In the genomic region with DNA sequence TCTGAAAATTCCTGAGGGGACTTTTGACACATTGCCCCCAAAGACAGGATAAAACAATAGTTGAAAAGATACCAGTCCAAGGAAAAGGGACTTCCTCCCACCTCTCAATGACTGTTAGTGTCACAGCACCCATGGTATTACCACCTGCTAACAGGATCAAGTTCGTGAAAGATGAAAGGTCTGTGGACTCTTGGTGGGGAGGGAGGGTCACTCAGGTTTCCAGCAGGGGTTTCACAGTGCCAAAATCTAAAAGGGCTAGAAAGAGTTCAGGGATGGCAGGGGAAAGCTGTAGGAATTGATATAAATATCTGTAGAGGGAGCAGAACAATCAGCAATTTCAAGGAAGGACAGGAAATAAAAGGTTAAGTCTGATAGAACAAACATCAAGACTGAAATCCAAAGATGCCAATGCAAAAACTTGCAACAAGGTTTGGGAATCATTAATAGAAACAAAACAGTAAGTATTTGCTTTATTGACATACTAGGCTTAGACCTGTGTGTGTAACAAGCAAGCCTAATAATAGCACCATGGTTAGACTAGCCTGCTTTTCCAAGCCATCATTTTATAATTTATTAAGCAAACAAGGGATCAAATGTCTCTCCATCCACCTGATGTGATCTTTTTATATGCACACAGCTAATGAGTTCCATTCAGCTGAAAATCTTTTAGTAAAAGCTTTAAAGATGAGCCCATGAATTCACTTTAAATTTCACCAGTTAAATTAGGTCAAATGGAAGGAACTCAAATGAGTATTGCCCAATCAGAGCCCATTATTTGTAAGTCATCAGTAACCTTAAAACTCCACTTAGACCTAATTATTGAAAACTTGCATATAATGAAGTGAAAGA, we compare ENCODE assay signal across 1 cellular context.
TF ChIP-seq lines count a peak whose summit lies in the region.

No MANE protein-coding gene starts in this region.

TF ChIP-seq in GM12878, 131 proteins besides CTCF, POLR2A, EP300 and RAD21:
- TF ChIP-seq ZNF274 (IDR thresholded peaks at IDR 0.05; ENCODE audit: insufficient read depth, insufficient read length) (no peak), POLR2AphosphoS2 (IDR thresholded peaks at IDR 0.05; ENCODE audit: low read depth, low read length) (0 out of 2 replicates have a peak, but pooled peaks have one; percentile 29), ZBED1 (IDR thresholded peaks at IDR 0.05; ENCODE audit: borderline replicate concordance) (0 out of 2 replicates have a peak, but pooled peaks have one; percentile 20), NBN (IDR thresholded peaks at IDR 0.05) (0 out of 2 replicates have a peak, but pooled peaks have one; percentile 8), POLR2AphosphoS5 (IDR thresholded peaks at IDR 0.05; ENCODE audit: low read length) (peak; percentile 53; the same call in 1 of the 2 replicates)
